In genomic region chr2:111684611-111685010, GRCh38 we compare ENCODE assay signal across 24 cellular contexts.
DNase-seq lines count a peak whose midpoint lies in the region; FAIRE-seq and TF ChIP-seq lines count a peak whose summit lies in the region.
"Had no signal": no experiment of that assay in that cellular context is flagged by ENCODE, and none has a peak within 500 bp of the region (broad histone marks: within the 10 kb centered on the region; RNA-seq: fewer than 3 reads in every experiment).

No MANE protein-coding gene starts in this region.

- peaks cover 27% of the 10 kb centered on the region for H3K4me1 Mint-ChIP-seq in nephron
- H3K4me1 Mint-ChIP-seq: B cell; CD4-positive, alpha-beta memory T cell; CD4-positive, CD25-positive, alpha-beta regulatory T cell; CD8-positive, alpha-beta memory T cell had no signal

- FAIRE-seq in bronchial epithelial cell (lab: Jason Lieb, UNC) (peak; percentile 47), D721Med (lab: Jason Lieb, UNC) (no peak)
- FAIRE-seq: A549, GM12878, GM12892, GM18507 had no signal

- peaks cover 15% of the 10 kb centered on the region for H3K9me3 Mint-ChIP-seq in nephron
- H3K9me3 Mint-ChIP-seq: CD4-positive, alpha-beta memory T cell; CD8-positive, alpha-beta memory T cell had no signal

- TF ChIP-seq CTCF in C4-2B (conservative IDR thresholded peaks at IDR 0.05) (no peak), VCaP (conservative IDR thresholded peaks at IDR 0.05) (no peak), bronchial epithelial cell (IDR thresholded peaks at IDR 0.05; ENCODE audit: insufficient read depth, low read length, severe bottlenecking) (no peak), nephron (IDR thresholded peaks at IDR 0.05; ENCODE audit: unreplicated experiment in 3 of 3) (no peak), D721Med (IDR thresholded peaks at IDR 0.05; ENCODE audit: insufficient read depth, missing control alignments) (no peak), GM20000 (IDR thresholded peaks at IDR 0.05; ENCODE audit: extremely low read depth, missing control alignments) (no peak)

- peak overlapping the region in 2 of 3 experiments; percentile 71 to 74 for H3K27ac Mint-ChIP-seq in nephron
- H3K27ac Mint-ChIP-seq: B cell; CD4-positive, alpha-beta memory T cell; CD4-positive, CD25-positive, alpha-beta regulatory T cell; CD8-positive, alpha-beta memory T cell had no signal

- H3K27me3 ChIP-seq in bronchial epithelial cell (ENCODE audit: control insufficient read depth, insufficient read depth, low read length), result no peaks in the 10 kb centered on the region
- H3K27me3 ChIP-seq: BLaER1 treated with 17β-estradiol and CSF1 and Interleukin-3, amounts not matched to agents 10 nM and 100 nM had no signal

- peaks cover 5% of the 10 kb centered on the region for H3K36me3 Mint-ChIP-seq in nephron (ENCODE audit: low read depth)
- H3K36me3 Mint-ChIP-seq: CD14-positive monocyte; CD4-positive, alpha-beta memory T cell; CD4-positive, CD25-positive, alpha-beta regulatory T cell; CD8-positive, alpha-beta memory T cell had no signal

- H3K27ac ChIP-seq in C4-2B (peak overlapping the region; percentile 16; the same call in 1 of the 2 replicates), VCaP (peak overlapping the region; percentile 92)
- H3K27ac ChIP-seq: 22Rv1; A549; BLaER1 treated with 17β-estradiol and CSF1 and Interleukin-3, amounts not matched to agents 10 nM and 100 nM had no signal

- DNase-seq in bronchial epithelial cell (ENCODE audit: low read depth), result no peak
- DNase-seq in D721Med (ENCODE audit: insufficient read length, low spot score), result no peak
- DNase-seq in GM20000 (ENCODE audit: low spot score), result no peak
- no peak for DNase-seq in inferior parietal cortex (ENCODE audit: extremely low spot score)
- DNase-seq in stimulated activated CD8-positive, alpha-beta memory T cell treated with anti-CD3 and anti-CD28 coated beads, Interleukin-4, amount 100 ng/mL, for 48 hours, result no peak
- DNase-seq: AML-193; CD4-positive, alpha-beta memory T cell; CD4-positive, CD25-positive, alpha-beta regulatory T cell; CD8-positive, alpha-beta memory T cell; COR-L47; DND-41; EL; GDM1 had no signal

- H3K4me3 ChIP-seq in bronchial epithelial cell (ENCODE audit: low read depth, low read length), result no peak overlapping the region
- H3K4me3 ChIP-seq: A549; BLaER1 treated with 17β-estradiol and CSF1 and Interleukin-3, amounts not matched to agents 10 nM and 100 nM; GM12878 had no signal

- H3K27me3 Mint-ChIP-seq in nephron (ENCODE audit: low read depth), result peaks cover 5% of the 10 kb centered on the region
- H3K27me3 Mint-ChIP-seq: B cell had no signal

- H3K4me3 Mint-ChIP-seq in nephron, result no peak overlapping the region
- H3K4me3 Mint-ChIP-seq: B cell; CD14-positive monocyte; CD4-positive, alpha-beta memory T cell; CD4-positive, CD25-positive, alpha-beta regulatory T cell; CD8-positive, alpha-beta memory T cell had no signal

- no peaks in the 10 kb centered on the region for H3K36me3 ChIP-seq in bronchial epithelial cell (ENCODE audit: control insufficient read depth, insufficient read depth, low read length)
- H3K36me3 ChIP-seq: BLaER1 treated with 17β-estradiol and CSF1 and Interleukin-3, amounts not matched to agents 10 nM and 100 nM had no signal
